In the genomic region with DNA sequence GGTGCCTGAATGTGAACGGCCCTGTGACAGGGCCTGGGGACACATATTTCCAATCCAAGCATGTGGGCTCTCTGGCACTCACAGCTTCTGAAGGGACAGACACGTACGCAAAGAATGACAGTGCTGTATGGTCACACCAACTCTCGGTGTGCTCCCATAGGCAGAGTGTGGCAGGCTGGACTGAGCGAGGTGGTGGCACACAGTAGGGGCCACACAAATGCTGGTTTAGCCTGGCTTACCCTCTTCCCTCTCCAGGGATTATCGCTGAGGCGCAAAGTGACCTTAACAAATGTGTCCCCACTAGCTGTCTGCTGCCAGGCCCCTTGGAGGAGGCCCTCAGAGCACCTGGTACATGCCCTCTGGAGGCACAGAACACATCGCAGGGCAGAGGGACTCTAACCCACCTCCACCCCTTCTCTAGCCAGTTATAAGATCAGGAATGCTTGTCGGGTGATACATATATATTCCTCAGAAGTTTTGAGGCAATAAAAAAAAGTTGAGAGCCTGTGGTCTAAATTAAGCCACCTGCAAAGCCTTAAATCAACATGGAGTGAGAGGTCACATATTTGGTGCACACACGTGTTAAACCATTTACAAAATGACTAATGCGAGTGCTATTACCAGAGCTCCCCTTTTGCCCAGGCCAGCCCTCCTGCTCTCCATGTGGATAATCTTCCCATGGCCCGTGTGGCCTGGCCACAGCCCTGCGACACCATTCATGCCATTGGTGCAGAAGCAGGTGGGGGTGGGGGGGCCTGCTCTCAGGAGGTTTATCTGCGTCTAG, we compare ENCODE assay signal across 13 cellular contexts.
DNase-seq lines count a peak whose midpoint lies in the region; ATAC-seq and TF ChIP-seq lines count a peak whose summit lies in the region.
"Had no signal": no experiment of that assay in that cellular context is flagged by ENCODE, and none has a peak within 500 bp of the region (broad histone marks: within the 10 kb centered on the region; RNA-seq: fewer than 3 reads in every experiment).

No MANE protein-coding gene starts in this region.

- H3K9me2 ChIP-seq in MM.1S (replicated peaks; ENCODE audit: insufficient read depth, low read length) = no peaks in the 10 kb centered on the region

- POLR2A ChIA-PET in AG04450 (lab: Yijun Ruan, JAX) = interaction anchor here (2.5 kb wide), 1 partner anchor 16 kb away, joined by 6 read pairs; no protein-coding TSS in a partner anchor

- in situ Hi-C loops in brain microvascular endothelial cell (cut with HindIII; ENCODE audit: low pct_ligation_motif_present, low sequenced_read_pairs) = no loop called here

- H4K20me1 ChIP-seq in MM.1S (ENCODE audit: insufficient read depth, low read length) = no peaks in the 10 kb centered on the region

- H3K9me3 ChIP-seq in AG04450 (ENCODE audit: control insufficient read depth, insufficient read depth, low read length) (no peaks in the 10 kb centered on the region), lung (ENCODE audit: control insufficient read depth in 2 of 2, insufficient read depth in 1 of 2, low read length in 1 of 2) (no peaks in the 10 kb centered on the region), gastroesophageal sphincter (no peaks in the 10 kb centered on the region), MM.1S (replicated peaks; ENCODE audit: insufficient read depth, low read length) (no peaks in the 10 kb centered on the region)
- H3K9me3 ChIP-seq: esophagus muscularis mucosa, sigmoid colon had no signal

- ATAC-seq in lung (ENCODE audit: insufficient read depth, low FRiP score) (peak; percentile 68), gastroesophageal sphincter (no peak), GM21737 (IDR thresholded peaks at IDR 0.05; ENCODE audit: unreplicated experiment) (no peak)
- ATAC-seq: left lobe of liver had no signal

- DNase-seq in AG04450 (ENCODE audit: low read depth, low spot score) (peak; percentile 56), HT-29 (ENCODE audit: low spot score) (peak; percentile 80), brain microvascular endothelial cell (peak; percentile 80), lung (ENCODE audit: low spot score) (no peak), NCI-H774 (lab: John Stamatoyannopoulos, UW) (no peak), MM.1S (no peak)
- DNase-seq: activated CD4-positive, alpha-beta T cell treated with anti-CD3 and anti-CD28 coated beads, Interleukin-2, amount 50 U/mL, for 4 hours; NCI-H2107; sigmoid colon had no signal

- CTCF ChIA-PET in AG04450 (lab: Charles Lee) = interaction anchor here (0.6 kb wide), 1 partner anchor 96 kb away, joined by 4 read pairs; no protein-coding TSS in a partner anchor

- no peak overlapping the region for H3K9ac ChIP-seq in MM.1S (ENCODE audit: low read length)

- no peak for TF ChIP-seq CTCF in AG04450 (IDR thresholded peaks at IDR 0.05; ENCODE audit: low read depth, low read length)
- TF ChIP-seq CTCF in brain microvascular endothelial cell (IDR thresholded peaks at IDR 0.05; ENCODE audit: low read depth, low read length, missing control alignments) = no peak
- no peak for TF ChIP-seq CTCF in lung (IDR thresholded peaks at IDR 0.05; ENCODE audit: control extremely low read depth, extremely low read depth)
- no peak for TF ChIP-seq CTCF in gastroesophageal sphincter (IDR thresholded peaks at IDR 0.05)
- TF ChIP-seq CTCF in MM.1S (IDR thresholded peaks at IDR 0.05; ENCODE audit: low read length) = no peak

- TF ChIP-seq POLR2A in gastroesophageal sphincter (IDR thresholded peaks at IDR 0.05) = no peak

- H3K36me3 ChIP-seq in brain microvascular endothelial cell (replicated peaks) (no peaks in the 10 kb centered on the region), lung (ENCODE audit: control insufficient read depth in 2 of 2, insufficient read depth in 2 of 2, low read length in 2 of 2) (no peaks in the 10 kb centered on the region), gastroesophageal sphincter (peaks cover 0 to 10% of the 10 kb centered on the region in 2 donors), MM.1S (replicated peaks; ENCODE audit: insufficient read depth, low read length) (no peaks in the 10 kb centered on the region)
- H3K36me3 ChIP-seq: esophagus muscularis mucosa, sigmoid colon had no signal

- peaks cover 2 to 4% of the 10 kb centered on the region in 2 donors for H3K4me1 ChIP-seq in lung (ENCODE audit: control insufficient read depth in 2 of 2, insufficient read depth in 2 of 2, low read length in 2 of 2)
- H3K4me1 ChIP-seq in gastroesophageal sphincter = peaks cover 0 to 12% (median 0%) of the 10 kb centered on the region in 3 donors
- no peaks in the 10 kb centered on the region for H3K4me1 ChIP-seq in MM.1S (ENCODE audit: low read length)
- H3K4me1 ChIP-seq: sigmoid colon had no signal

- no peak overlapping the region for H3K4me2 ChIP-seq in MM.1S (ENCODE audit: low read depth, low read length)

- H3K79me2 ChIP-seq in MM.1S (ENCODE audit: low read length) = no peaks in the 10 kb centered on the region

- 83 to 92% methylated on average over 14 of the region's 14 CpGs for WGBS in lung, 2 donors
- WGBS in gastroesophageal sphincter (ENCODE audit: low coverage in 1 of 2), 2 donors = 75 to 89% methylated on average over 5 to 8 of the region's 14 CpGs

- H3K27me3 ChIP-seq in AG04450 (ENCODE audit: control insufficient read depth, insufficient read depth, low read length) = peaks cover 33% of the 10 kb centered on the region
- H3K27me3 ChIP-seq in brain microvascular endothelial cell (replicated peaks) = no peaks in the 10 kb centered on the region
- H3K27me3 ChIP-seq in lung (ENCODE audit: control insufficient read depth, insufficient read depth) = no peaks in the 10 kb centered on the region
- no peaks in the 10 kb centered on the region for H3K27me3 ChIP-seq in gastroesophageal sphincter
- H3K27me3 ChIP-seq in MM.1S (replicated peaks; ENCODE audit: insufficient read depth, low read length) = no peaks in the 10 kb centered on the region
- H3K27me3 ChIP-seq: esophagus muscularis mucosa, sigmoid colon had no signal

- H3K27ac ChIP-seq in AG04450 (ENCODE audit: low read depth, low read length) = peak overlapping the region; percentile 31
- H3K27ac ChIP-seq in brain microvascular endothelial cell = no peak overlapping the region
- no peak overlapping the region for H3K27ac ChIP-seq in lung (ENCODE audit: low read depth in 1 of 2, low read length in 1 of 2)
- H3K27ac ChIP-seq in gastroesophageal sphincter = no peak overlapping the region
- H3K27ac ChIP-seq in MM.1S (ENCODE audit: low read length) = no peak overlapping the region
- H3K27ac ChIP-seq: esophagus muscularis mucosa, sigmoid colon had no signal

- H3F3A ChIP-seq in MM.1S (ENCODE audit: insufficient read depth, low read length) = no peaks in the 10 kb centered on the region

- no peak overlapping the region for H3K4me3 ChIP-seq in AG04450 (ENCODE audit: low read depth, low read length)
- H3K4me3 ChIP-seq in brain microvascular endothelial cell (ENCODE audit: low read depth, low read length) = no peak overlapping the region
- no peak overlapping the region for H3K4me3 ChIP-seq in lung
- H3K4me3 ChIP-seq in gastroesophageal sphincter = no peak overlapping the region
- H3K4me3 ChIP-seq in MM.1S (ENCODE audit: low read length) = no peak overlapping the region
- H3K4me3 ChIP-seq: esophagus muscularis mucosa, sigmoid colon had no signal

- no peak overlapping the region for H2AFZ ChIP-seq in MM.1S (ENCODE audit: low read length)

- TF ChIP-seq EP300 in gastroesophageal sphincter (IDR thresholded peaks at IDR 0.05) = no peak

Comparison
In these comparisons a context has a peak if more than half of its experiments do, and no peak if none do; other contexts are left out.
1. DNase-seq: peak in AG04450 (single experiment), HT-29 (single experiment) and brain microvascular endothelial cell (single experiment); none in lung (single experiment), NCI-H774 (single experiment) and MM.1S (single experiment).